Comparison of ENCODE assay signal across 27 cellular contexts in genomic region chr19:3492131-3492839, GRCh38. TPM values are rescaled to one million over a fixed set of nuclear protein-coding genes. Genes with fewer than 3 reads are reported as not detected.
"Had no signal": no experiment of that assay in that cellular context is flagged by ENCODE, and none has a peak within 500 bp of the region (broad histone marks: within the 10 kb centered on the region; RNA-seq: fewer than 3 reads in every experiment).

No MANE protein-coding gene starts in this region.

- H3K9me3 Mint-ChIP-seq: activated CD4-positive, alpha-beta memory T cell treated with anti-CD3 and anti-CD28 coated beads, Interleukin-2, amount 10 ng/mL, durations not matched to agents 7 days and 5 days; activated T-helper 2 cell treated with anti-CD3 and anti-CD28 coated beads, Interferon-gamma antibody, Interleukin-2, Interleukin-4, amounts not matched to agents 10 μg/mL and 5 μg/mL and 100 μg/mL, durations not matched to agents 14 hours and 24 hours and 36 hours; neural crest cell; WTC11 had no signal

- DNase-seq: activated CD4-positive, alpha-beta memory T cell treated with anti-CD3 and anti-CD28 coated beads, Interleukin-2, amount 10 ng/mL, durations not matched to agents 7 days and 5 days; activated CD4-positive, alpha-beta T cell treated with anti-CD3 and anti-CD28 coated beads for 36 hours; activated CD8-positive, alpha-beta memory T cell treated with anti-CD3 and anti-CD28 coated beads, Interleukin-2, amount 10 ng/mL, durations not matched to agents 7 days and 5 days; activated naive CD4-positive, alpha-beta T cell treated with Interleukin-2 at 50 U/mL for 16 hours; activated T-cell treated with anti-CD3 and anti-CD28 coated beads, Interleukin-2, amount 50 U/mL, for 1 hour; aorta; cortex of kidney; effector CD4-positive, alpha-beta T cell; heart left ventricle; left ventricle myocardium inferior; mammary epithelial cell; stomach; SW 1271 had no signal

- H3K4me3 Mint-ChIP-seq: activated CD4-positive, alpha-beta memory T cell treated with anti-CD3 and anti-CD28 coated beads, Interleukin-2, amount 10 ng/mL, durations not matched to agents 7 days and 5 days; activated CD4-positive, alpha-beta T cell treated with anti-CD3 and anti-CD28 coated beads for 36 hours; activated CD8-positive, alpha-beta memory T cell treated with anti-CD3 and anti-CD28 coated beads, Interleukin-2, amount 10 ng/mL, durations not matched to agents 7 days and 5 days; neural crest cell; WTC11 had no signal

- H3K4me1 Mint-ChIP-seq: activated CD8-positive, alpha-beta memory T cell treated with anti-CD3 and anti-CD28 coated beads, Interleukin-2, amount 10 ng/mL, durations not matched to agents 7 days and 5 days; neural crest cell; WTC11 had no signal

- H3K27ac ChIP-seq: esophagus muscularis mucosa, gastroesophageal sphincter, heart left ventricle, left ventricle myocardium inferior, prostate gland, stomach, thoracic aorta, upper lobe of left lung had no signal

- H3K27me3 Mint-ChIP-seq: activated CD4-positive, alpha-beta memory T cell treated with anti-CD3 and anti-CD28 coated beads, Interleukin-2, amount 10 ng/mL, durations not matched to agents 7 days and 5 days; activated CD4-positive, alpha-beta T cell treated with anti-CD3 and anti-CD28 coated beads for 36 hours; activated CD8-positive, alpha-beta memory T cell treated with anti-CD3 and anti-CD28 coated beads, Interleukin-2, amount 10 ng/mL, durations not matched to agents 7 days and 5 days had no signal

- ATAC-seq: activated CD4-positive, alpha-beta T cell treated with anti-CD3 and anti-CD28 coated beads for 36 hours; activated CD8-positive, alpha-beta memory T cell treated with anti-CD3 and anti-CD28 coated beads, Interleukin-2, amount 10 ng/mL, durations not matched to agents 7 days and 5 days; gastroesophageal sphincter; heart left ventricle; WTC11 had no signal

- H3K27ac Mint-ChIP-seq: activated CD4-positive, alpha-beta memory T cell treated with anti-CD3 and anti-CD28 coated beads, Interleukin-2, amount 10 ng/mL, durations not matched to agents 7 days and 5 days; activated CD4-positive, alpha-beta T cell treated with anti-CD3 and anti-CD28 coated beads for 36 hours; activated CD8-positive, alpha-beta memory T cell treated with anti-CD3 and anti-CD28 coated beads, Interleukin-2, amount 10 ng/mL, durations not matched to agents 7 days and 5 days; activated T-helper 2 cell treated with anti-CD3 and anti-CD28 coated beads, Interferon-gamma antibody, Interleukin-2, Interleukin-4, amounts not matched to agents 10 μg/mL and 5 μg/mL and 100 μg/mL, durations not matched to agents 14 hours and 24 hours and 36 hours; WTC11 had no signal

RNA-seq across cellular contexts. Expression of gene SMIM44, which starts 9.0 kb away (rescaled TPM):
- total RNA-seq: activated CD4-positive, alpha-beta memory T cell treated with anti-CD3 and anti-CD28 coated beads, Interleukin-2, amount 10 ng/mL, durations not matched to agents 7 days and 5 days; activated CD4-positive, alpha-beta T cell treated with anti-CD3 and anti-CD28 coated beads for 36 hours; activated CD8-positive, alpha-beta memory T cell treated with anti-CD3 and anti-CD28 coated beads, Interleukin-2, amount 10 ng/mL, durations not matched to agents 7 days and 5 days; activated T-helper 2 cell treated with anti-CD3 and anti-CD28 coated beads, Interferon-gamma antibody, Interleukin-2, Interleukin-4, amounts not matched to agents 10 μg/mL and 5 μg/mL and 100 μg/mL, durations not matched to agents 14 hours and 24 hours and 36 hours; aorta; endothelial cell of umbilical vein; esophagus muscularis mucosa; gastroesophageal sphincter; heart left ventricle; left ventricle myocardium inferior; myocyte; neural crest cell; osteocyte; right cardiac atrium; skeletal muscle tissue; stomach; thoracic aorta; upper lobe of left lung; WTC11 had no signal

RNA-seq across cellular contexts. Expression of gene SMIM24, which starts 12.0 kb away (rescaled TPM):
- total RNA-seq: activated CD4-positive, alpha-beta memory T cell treated with anti-CD3 and anti-CD28 coated beads, Interleukin-2, amount 10 ng/mL, durations not matched to agents 7 days and 5 days; aorta; endothelial cell of umbilical vein; esophagus muscularis mucosa; gastroesophageal sphincter; heart left ventricle; left ventricle myocardium inferior; myocyte; neural crest cell; osteocyte; right cardiac atrium; skeletal muscle tissue; thoracic aorta had no signal

RNA-seq across cellular contexts. Expression of gene TEKTIP1, which starts 46.7 kb away (rescaled TPM):
- total RNA-seq: esophagus muscularis mucosa, gastroesophageal sphincter, kidney epithelial cell, left ventricle myocardium inferior, myocyte, skeletal muscle tissue, stomach, thoracic aorta had no signal
